Comparison of ENCODE assay signal across 7 cellular contexts in genomic region chr5:96936431-96937221, GRCh38. TPM values are rescaled to one million over a fixed set of nuclear protein-coding genes. Genes with fewer than 3 reads are reported as not detected.
DNase-seq lines count a peak whose midpoint lies in the region; ATAC-seq, FAIRE-seq and TF ChIP-seq lines count a peak whose summit lies in the region.

No MANE protein-coding gene starts in this region.

- peak; percentile 73 for FAIRE-seq in GM18507 (lab: Jason Lieb, UNC)

- peak overlapping the region; percentile 94 for H3K4me2 ChIP-seq in OCI-LY7 (ENCODE audit: low read length)

- DNase-seq in GM18507 (ENCODE audit: extremely low spot score, insufficient read length, low read depth) (no peak), OCI-LY7 (ENCODE audit: low spot score) (peak; percentile 84), foreskin fibroblast (peak in 1 of 2 donors; percentile 53)
- DNase-seq in activated T-helper 1 cell treated with anti-CD3 and anti-CD28 coated beads, Interleukin-2, amount 50 U/mL, for 16 hours (ENCODE audit: low read depth in 1 of 2, low spot score in 1 of 2), result peak; percentile 13 to 21

- TF ChIP-seq CTCF in OCI-LY7 (conservative IDR thresholded peaks at IDR 0.05; ENCODE audit: low read length), result no peak
- TF ChIP-seq CTCF in foreskin fibroblast (IDR thresholded peaks at IDR 0.05; ENCODE audit: low read depth, low read length), result no peak

- peak; percentile 22 for ATAC-seq in HG02759 (IDR thresholded peaks at IDR 0.05; ENCODE audit: unreplicated experiment)

- CTCF ChIA-PET in OCI-LY7 (lab: Charles Lee; ENCODE audit: unreplicated experiment), result interaction anchor here (0.6 kb wide), 2 partner anchors 42 to 131 kb away, joined by 3 read pairs; no protein-coding TSS in a partner anchor

- BruUV-seq in OCI-LY7 (replicated peaks; lab: Mats Ljungman, UMichigan), result no TSS peak

- H3K4me1 ChIP-seq in OCI-LY7 (ENCODE audit: insufficient read depth, low read length, poor library complexity, severe bottlenecking), result peaks cover 41% of the 10 kb centered on the region
- peaks cover 23% of the 10 kb centered on the region for H3K4me1 ChIP-seq in neuron (ENCODE audit: insufficient read depth, low read length)
- peaks cover 3% of the 10 kb centered on the region for H3K4me1 ChIP-seq in thymus (ENCODE audit: control insufficient read depth, insufficient read depth, low read length)

- H3K36me3 ChIP-seq in OCI-LY7 (ENCODE audit: insufficient read depth, low read length) (peaks cover 33% of the 10 kb centered on the region), neuron (ENCODE audit: insufficient read depth, low read length) (no peaks in the 10 kb centered on the region), thymus (ENCODE audit: control insufficient read depth, insufficient read depth) (peaks cover 6% of the 10 kb centered on the region)

- H3K4me3 ChIP-seq in OCI-LY7 (ENCODE audit: low read depth, low read length, poor library complexity, severe bottlenecking) (peak overlapping the region; percentile 87), foreskin fibroblast (ENCODE audit: low read depth in 1 of 2, low read length in 2 of 2) (peak overlapping the region; percentile 79 to 84), neuron (ENCODE audit: low read length) (peak overlapping the region; percentile 98), thymus (ENCODE audit: low read length) (peak overlapping the region; percentile 92)

- H2AFZ ChIP-seq in OCI-LY7 (ENCODE audit: low read length) (peak overlapping the region; percentile 13; the same call in 1 of the 2 replicates), neuron (ENCODE audit: low read depth, low read length) (peak overlapping the region; percentile 95)

- H3K79me2 ChIP-seq in OCI-LY7 (ENCODE audit: insufficient read depth, low read depth, low read length), result peaks cover 82% of the 10 kb centered on the region

- H3K9me3 ChIP-seq in OCI-LY7 (ENCODE audit: low read length), result no peaks in the 10 kb centered on the region
- H3K9me3 ChIP-seq in neuron (ENCODE audit: low read length), result no peaks in the 10 kb centered on the region
- H3K9me3 ChIP-seq in thymus (ENCODE audit: control insufficient read depth), result no peaks in the 10 kb centered on the region

- POLR2A ChIA-PET in OCI-LY7 (lab: Charles Lee), result interaction anchor here (0.7 to 3.2 kb wide), 11 partner anchors 22 to 647 kb away, joined by 3 to 38 read pairs (median 4); no protein-coding TSS in a partner anchor

- under 1% methylated on average over 27 of the region's 27 CpGs for WGBS in thymus

- peak overlapping the region; percentile 98 for H3K27ac ChIP-seq in OCI-LY7 (ENCODE audit: low read depth, low read length, poor library complexity, severe bottlenecking)
- H3K27ac ChIP-seq in thymus (ENCODE audit: low read depth), result peak overlapping the region; percentile 94

- peaks cover 14% of the 10 kb centered on the region; the same call in 1 of the 2 replicates for H4K20me1 ChIP-seq in OCI-LY7 (ENCODE audit: insufficient read depth, low read length)

- intact Hi-C loops in OCI-LY7 (cut with micrococcal nuclease; ENCODE audit: unreplicated experiment), result loop anchor here (2.0 kb wide), 1 partner anchor 274 kb away; the partner anchor contains the start of gene CAST

- H3K27me3 ChIP-seq in neuron (ENCODE audit: insufficient read depth, low read length), result no peaks in the 10 kb centered on the region
- no peaks in the 10 kb centered on the region for H3K27me3 ChIP-seq in thymus (ENCODE audit: control insufficient read depth, insufficient read depth)

- no peaks in the 10 kb centered on the region for H3K9me2 ChIP-seq in OCI-LY7 (ENCODE audit: insufficient read depth, low read length)

RNA-seq across cellular contexts. Expression of gene LNPEP, which starts 0.7 kb away (rescaled TPM):
- 68.5 and 79.1 TPM in 2 replicates for total RNA-seq in OCI-LY7 (2014; rRNA removed; shearing (Covaris generic))
- total RNA-seq in OCI-LY7 (2022), result 116 and 139 TPM in 2 replicates
- polyA plus RNA-seq in thymus, result 15.8 TPM
